Comparison of ENCODE assay signal across 34 cellular contexts in the genomic region with DNA sequence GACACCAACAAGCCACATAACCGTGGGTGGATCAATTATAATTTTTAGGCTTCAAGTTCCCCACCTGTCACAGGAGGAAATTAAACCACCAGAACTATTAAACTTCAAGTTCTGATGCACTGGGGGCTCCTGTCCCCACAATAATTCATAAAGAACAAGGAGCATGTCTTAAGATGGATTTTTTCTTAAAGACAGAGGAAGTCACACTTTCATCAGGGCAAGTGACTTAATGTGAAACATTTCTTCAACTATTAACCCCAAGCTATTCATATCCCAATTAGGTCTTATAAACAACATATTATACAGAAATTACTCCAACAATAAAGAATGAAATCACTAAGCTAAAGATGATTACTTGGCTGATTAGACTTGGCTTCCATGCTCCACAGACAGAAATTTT.
"Had no signal": no experiment of that assay in that cellular context is flagged by ENCODE, and none has a peak within 500 bp of the region (broad histone marks: within the 10 kb centered on the region; RNA-seq: fewer than 3 reads in every experiment).

No MANE protein-coding gene starts in this region.

- H3K27ac ChIP-seq: KMS-11 had no signal

- H3K9ac ChIP-seq: KMS-11 had no signal

- H3K4me3 ChIP-seq: MG63 had no signal

- H3K4me2 ChIP-seq: KMS-11 had no signal

- H3K9me3 ChIP-seq: MG63 had no signal

- DNase-seq: Karpas-422, MG63, MM.1S, MV-4-11, NCI-H1048, NCI-H1092, NCI-H1092 treated with DMSO at 0.1 percent for 48 hours, NCI-H1105, NCI-H1105 treated with DMSO at 0.1 percent for 48 hours, NCI-H1417, NCI-H1417 treated with DMSO at 0.1 percent for 48 hours, NCI-H1436, NCI-H1436 treated with DMSO at 0.1 percent for 48 hours, NCI-H146, NCI-H1694, NCI-H1694 treated with DMSO at 0.1 percent for 48 hours, NCI-H187, NCI-H187 treated with DMSO at 0.1 percent for 48 hours, NCI-H1930, NCI-H2029 treated with DMSO at 0.1 percent for 48 hours, NCI-H2081, NCI-H2081 treated with DMSO at 0.1 percent for 48 hours, NCI-H2107, NCI-H2171, NCI-H2171 treated with DMSO at 0.1 percent for 48 hours, NCI-H2227 treated with DMSO at 0.1 percent for 48 hours, NCI-H226, NCI-H345, NCI-H446, NCI-H446 treated with DMSO at 0.1 percent for 48 hours, NCI-H510A, NCI-H510A treated with DMSO at 0.1 percent for 48 hours, NCI-H524 had no signal

- H3K36me3 ChIP-seq: MG63 had no signal

- H3K27me3 ChIP-seq: MG63 had no signal
